25 cellular contexts compared by ENCODE assay signal in genomic region chr15:100729461-100729860, GRCh38.
"Had no signal": no experiment of that assay in that cellular context is flagged by ENCODE, and none has a peak within 500 bp of the region (broad histone marks: within the 10 kb centered on the region; RNA-seq: fewer than 3 reads in every experiment).

No MANE protein-coding gene starts in this region.

- H3K4me1 ChIP-seq: pancreas, stomach had no signal

- FAIRE-seq: keratinocyte, pancreas, small intestine had no signal

- H3K27ac ChIP-seq: epithelial cell of prostate, esophagus squamous epithelium, gastroesophageal sphincter, neutrophil, pancreas, stomach, thoracic aorta, transverse colon had no signal

- H3K4me3 Mint-ChIP-seq: effector memory CD8-positive, alpha-beta T cell; immature natural killer cell; naive B cell; nephron had no signal

- ATAC-seq: effector memory CD8-positive, alpha-beta T cell; gastroesophageal sphincter; left cardiac atrium; left ventricle myocardium superior; pancreas; right cardiac atrium had no signal

- H3K27me3 ChIP-seq: gastroesophageal sphincter, pancreas, transverse colon had no signal

- H3K9me3 ChIP-seq: esophagus squamous epithelium, gastroesophageal sphincter, neutrophil, pancreas, stomach, thoracic aorta, transverse colon had no signal

- H3K36me3 ChIP-seq: esophagus squamous epithelium, gastroesophageal sphincter, neutrophil, pancreas, stomach, thoracic aorta, transverse colon had no signal

- H3K27ac Mint-ChIP-seq: effector memory CD8-positive, alpha-beta T cell; immature natural killer cell; naive B cell; nephron; progenitor cell of endocrine pancreas had no signal

- H3K36me3 Mint-ChIP-seq: immature natural killer cell, naive B cell had no signal

- H3K4me3 ChIP-seq: esophagus squamous epithelium, gastroesophageal sphincter, lung, pancreas, stomach, thoracic aorta, transverse colon had no signal

- H3K4me1 Mint-ChIP-seq: immature natural killer cell, naive B cell had no signal

- DNase-seq: effector memory CD8-positive, alpha-beta T cell; esophagus squamous epithelium; foreskin fibroblast; glutamatergic neuron; immature natural killer cell; left cardiac atrium; left ventricle myocardium superior; mesenchymal stem cell; naive B cell; right cardiac atrium; small intestine; stimulated activated CD4-positive, alpha-beta T cell treated with anti-CD3 and anti-CD28 coated beads, Interleukin-12 subunit alpha, Interleukin-12 subunit beta, amount 100 ng/mL, for 4 hours; stimulated activated naive CD4-positive, alpha-beta T cell; stomach; substantia nigra; transverse colon had no signal

- H3K9me3 Mint-ChIP-seq: immature natural killer cell, nephron had no signal
